ENCODE assay signal across 1 cellular context in genomic region chr19:43534811-43535761, GRCh38.
TF ChIP-seq lines count a peak whose summit lies in the region.

No MANE protein-coding gene starts in this region.

TF ChIP-seq in H1, 55 proteins besides CTCF, POLR2A, EP300 and RAD21:
- no peak for TF ChIP-seq HDAC2 (IDR thresholded peaks at IDR 0.05; ENCODE audit: borderline replicate concordance in 1 of 2, low read depth in 2 of 2, low read length in 2 of 2)
- no peak for TF ChIP-seq SP2 (IDR thresholded peaks at IDR 0.05; ENCODE audit: low read length)
- no peak for TF ChIP-seq BCL11A (IDR thresholded peaks at IDR 0.05; ENCODE audit: low read depth in 2 of 2, low read length in 2 of 2)
- TF ChIP-seq TBP (IDR thresholded peaks at IDR 0.05; ENCODE audit: low read depth, low read length) = 0 out of 2 replicates have a peak, but pooled peaks have one; percentile 31
- no peak for TF ChIP-seq EZH2 (IDR thresholded peaks at IDR 0.05; ENCODE audit: low read depth, low read length, severe bottlenecking)
- no peak for TF ChIP-seq PHF8 (conservative IDR thresholded peaks at IDR 0.05; ENCODE audit: low read depth, low read length)
- 0 out of 4 replicates have a peak, but pooled peaks of 1 of the 2 experiments have one; percentile 32 for TF ChIP-seq SIN3A (conservative IDR thresholded peaks at IDR 0.05 in 1 of 2, IDR thresholded peaks at IDR 0.05 in 1 of 2; ENCODE audit: low read depth in 1 of 2, low read length in 2 of 2)
- no peak for TF ChIP-seq RBBP5 (IDR thresholded peaks at IDR 0.05; ENCODE audit: borderline replicate concordance, low read depth, low read length)
- peak; percentile 53; the same call in 1 of the 2 replicates for TF ChIP-seq MAX (IDR thresholded peaks at IDR 0.05)
- TF ChIP-seq POLR2AphosphoS5 (IDR thresholded peaks at IDR 0.05; ENCODE audit: low read depth, low read length) = no peak
- no peak for TF ChIP-seq HDAC6 (IDR thresholded peaks at IDR 0.05; ENCODE audit: low read depth, low read length)
